ENCODE assay signal across 1 cellular context in genomic region chr22:31143038-31143437, GRCh38.
TF ChIP-seq lines count a peak whose summit lies in the region.

No MANE protein-coding gene starts in this region.

TF ChIP-seq in H1, 55 proteins besides CTCF, POLR2A, EP300 and RAD21:
- no peak for TF ChIP-seq ATF2 (IDR thresholded peaks at IDR 0.05; ENCODE audit: low read length)
